ENCODE assay signal across 17 cellular contexts in genomic region chr10:129814681-129815646, GRCh38.
"Had no signal": no experiment of that assay in that cellular context is flagged by ENCODE, and none has a peak within 500 bp of the region (broad histone marks: within the 10 kb centered on the region; RNA-seq: fewer than 3 reads in every experiment).

No MANE protein-coding gene starts in this region.

- H3K27ac ChIP-seq: esophagus squamous epithelium, left ventricle myocardium inferior, neural progenitor cell, psoas muscle, testis, upper lobe of left lung had no signal

- H3K9me3 ChIP-seq: psoas muscle, testis had no signal

- H3K4me1 ChIP-seq: esophagus squamous epithelium, left ventricle myocardium inferior, psoas muscle, testis, upper lobe of left lung had no signal

- ATAC-seq: sciatic nerve; stimulated activated effector memory CD8-positive, alpha-beta T cell treated with anti-CD3 and anti-CD28 coated beads, Interleukin-12 subunit alpha, Interleukin-12 subunit beta, amount 100 ng/mL, for 72 hours; T-helper 17 cell had no signal

- H3K36me3 ChIP-seq: esophagus squamous epithelium, left ventricle myocardium inferior, neural progenitor cell, upper lobe of left lung had no signal

- H3K4me3 ChIP-seq: esophagus squamous epithelium, left ventricle myocardium inferior, neural progenitor cell, psoas muscle, testis, upper lobe of left lung had no signal

- DNase-seq: activated CD4-positive, alpha-beta T cell treated with anti-CD3 and anti-CD28 coated beads, Interleukin-2, amount 50 U/mL, for 4 hours; activated naive CD8-positive, alpha-beta T cell treated with anti-CD3 and anti-CD28 coated beads for 36 hours; amniotic stem cell; effector memory CD4-positive, alpha-beta T cell; esophagus squamous epithelium; hippocampal formation; islet precursor cell; left ventricle myocardium inferior; naive B cell; psoas muscle; stimulated activated CD4-positive, alpha-beta T cell treated with anti-CD3 and anti-CD28 coated beads, Interleukin-4, amount 100 ng/mL, for 24 hours; T-helper 17 cell; testis had no signal
